2 cellular contexts compared by ENCODE assay signal in genomic region chr15:78390242-78390641, GRCh38.
A peak's percentile ranks its signal among the peaks of the same experiment; 100 is the strongest.
TF ChIP-seq lines count a peak whose summit lies in the region.

No MANE protein-coding gene starts in this region.

TF ChIP-seq in K562, 482 proteins besides CTCF, POLR2A, EP300 and RAD21:
- no peak for TF ChIP-seq PHTF2 (CRISPR knock-in tag; IDR thresholded peaks at IDR 0.05)
- TF ChIP-seq FOXP4 (CRISPR knock-in tag; IDR thresholded peaks at IDR 0.05; ENCODE audit: borderline replicate concordance): no peak
- no peak for TF ChIP-seq E2F6 (IDR thresholded peaks at IDR 0.05; ENCODE audit: borderline replicate concordance in 1 of 2, extremely low read depth in 1 of 2, insufficient read depth in 1 of 2, insufficient read length in 1 of 2, low read depth in 1 of 2, low read length in 1 of 2, poor library complexity in 1 of 2, severe bottlenecking in 1 of 2)
- peak; percentile 76 for TF ChIP-seq RBM25 (IDR thresholded peaks at IDR 0.05; ENCODE audit: low read depth, low read length, severe bottlenecking)
- TF ChIP-seq XRCC3 (IDR thresholded peaks at IDR 0.05): no peak
- peak; percentile 42; the same call in 1 of the 2 replicates for TF ChIP-seq BCOR (IDR thresholded peaks at IDR 0.05)
- TF ChIP-seq ARID4B (CRISPR knock-in tag; IDR thresholded peaks at IDR 0.05): no peak

TF ChIP-seq in GM23338, 12 proteins besides CTCF, POLR2A, EP300 and RAD21:
- TF ChIP-seq POLR2AphosphoS5 (IDR thresholded peaks at IDR 0.05; ENCODE audit: low read depth) (no peak), EZH2 (IDR thresholded peaks at IDR 0.05; ENCODE audit: low read depth, unreplicated experiment) (no peak)
- TF ChIP-seq, protein P1, sequence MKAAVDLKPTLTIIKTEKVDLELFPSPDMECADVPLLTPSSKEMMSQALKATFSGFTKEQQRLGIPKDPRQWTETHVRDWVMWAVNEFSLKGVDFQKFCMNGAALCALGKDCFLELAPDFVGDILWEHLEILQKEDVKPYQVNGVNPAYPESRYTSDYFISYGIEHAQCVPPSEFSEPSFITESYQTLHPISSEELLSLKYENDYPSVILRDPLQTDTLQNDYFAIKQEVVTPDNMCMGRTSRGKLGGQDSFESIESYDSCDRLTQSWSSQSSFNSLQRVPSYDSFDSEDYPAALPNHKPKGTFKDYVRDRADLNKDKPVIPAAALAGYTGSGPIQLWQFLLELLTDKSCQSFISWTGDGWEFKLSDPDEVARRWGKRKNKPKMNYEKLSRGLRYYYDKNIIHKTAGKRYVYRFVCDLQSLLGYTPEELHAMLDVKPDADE (IDR thresholded peaks at IDR 0.05): no peak
TF ChIP-seq in GM23338: peak in this region for 0.
